26 cellular contexts compared by ENCODE assay signal in genomic region chr6:87759491-87760010, GRCh38.
DNase-seq lines count a peak whose midpoint lies in the region; ATAC-seq, FAIRE-seq and TF ChIP-seq lines count a peak whose summit lies in the region.
"Had no signal": no experiment of that assay in that cellular context is flagged by ENCODE, and none has a peak within 500 bp of the region (broad histone marks: within the 10 kb centered on the region; RNA-seq: fewer than 3 reads in every experiment).

No MANE protein-coding gene starts in this region.

- peaks cover 40% of the 10 kb centered on the region for H3K4me1 Mint-ChIP-seq in stimulated activated memory B cell treated with anti-CD40 and anti-IgM and Interleukin-4, amounts not matched to agents 10 μg/mL and 1 μg/mL and 100 μg/mL, for 72 hours

- peak; percentile 42 for FAIRE-seq in GM18507 (lab: Jason Lieb, UNC)
- FAIRE-seq: colon had no signal

- H3K27ac Mint-ChIP-seq in stimulated activated memory B cell treated with anti-CD40 and anti-IgM and Interleukin-4, amounts not matched to agents 10 μg/mL and 1 μg/mL and 100 μg/mL, for 72 hours, result peak overlapping the region; percentile 49
- H3K27ac Mint-ChIP-seq: activated CD8-positive, alpha-beta T cell treated with anti-CD3 and anti-CD28 coated beads for 36 hours; activated naive CD8-positive, alpha-beta T cell; CD4-positive, alpha-beta T cell; natural killer cell had no signal

- no peak for TF ChIP-seq CTCF in GM10248 (IDR thresholded peaks at IDR 0.05; ENCODE audit: control extremely low read depth, extremely low read depth, low read depth, missing control alignments)

- DNase-seq in GM10248 (ENCODE audit: extremely low spot score) (peak; percentile 34), GM18507 (ENCODE audit: extremely low spot score, insufficient read length, low read depth) (no peak), astrocyte of the hippocampus (ENCODE audit: low read depth, low spot score) (peak; percentile 60), NCI-H1105 treated with DMSO at 0.1 percent for 48 hours (lab: John Stamatoyannopoulos, UW) (no peak)
- DNase-seq: activated CD4-positive, CD25-positive, alpha-beta regulatory T cell treated with anti-CD3 and anti-CD28 coated beads, Interleukin-2, amount 50 U/mL, for 72 hours; activated CD8-positive, alpha-beta T cell treated with anti-CD3 and anti-CD28 coated beads for 36 hours; anterior cingulate cortex; CD4-positive, alpha-beta T cell; effector memory CD4-positive, alpha-beta T cell; foreskin keratinocyte; heart left ventricle; kidney glomerular epithelial cell; lower lobe of right lung; natural killer cell; NCI-H1092 treated with DMSO at 0.1 percent for 48 hours; NCI-H2029; NCI-H526; ovary; RPMI8226; stimulated activated CD4-positive, alpha-beta T cell treated with anti-CD3 and anti-CD28 coated beads, Interleukin-2, amount 100 ng/mL, for 24 hours; trophoblast cell had no signal

- CTCF ChIA-PET in GM10248 (lab: Yijun Ruan, JAX), result interaction anchor here (1.4 kb wide), 1 partner anchor 45 kb away, joined by 3 read pairs; no protein-coding TSS in a partner anchor

- POLR2A ChIA-PET in GM10248 (lab: Yijun Ruan, JAX), result no interaction called here

- no peak for ATAC-seq in stimulated activated memory B cell treated with anti-CD40 and anti-IgM and Interleukin-4, amounts not matched to agents 10 μg/mL and 1 μg/mL and 100 μg/mL, for 72 hours
- no peak for ATAC-seq in HG02588 (IDR thresholded peaks at IDR 0.05; ENCODE audit: unreplicated experiment)
- no peak for ATAC-seq in HG03442 (IDR thresholded peaks at IDR 0.05; ENCODE audit: unreplicated experiment)
- ATAC-seq: activated CD8-positive, alpha-beta T cell treated with anti-CD3 and anti-CD28 coated beads for 36 hours; foreskin keratinocyte; lower lobe of right lung; natural killer cell had no signal

- H3K27me3 Mint-ChIP-seq in stimulated activated memory B cell treated with anti-CD40 and anti-IgM and Interleukin-4, amounts not matched to agents 10 μg/mL and 1 μg/mL and 100 μg/mL, for 72 hours, result no peaks in the 10 kb centered on the region
- H3K27me3 Mint-ChIP-seq: activated CD8-positive, alpha-beta T cell treated with anti-CD3 and anti-CD28 coated beads for 36 hours; activated naive CD8-positive, alpha-beta T cell; CD4-positive, alpha-beta T cell had no signal

- peaks cover 4% of the 10 kb centered on the region for H3K9me3 Mint-ChIP-seq in stimulated activated memory B cell treated with anti-CD40 and anti-IgM and Interleukin-4, amounts not matched to agents 10 μg/mL and 1 μg/mL and 100 μg/mL, for 72 hours
- H3K9me3 Mint-ChIP-seq: activated CD8-positive, alpha-beta T cell treated with anti-CD3 and anti-CD28 coated beads for 36 hours; CD4-positive, alpha-beta T cell; natural killer cell had no signal

- no peak overlapping the region for H3K4me3 Mint-ChIP-seq in stimulated activated memory B cell treated with anti-CD40 and anti-IgM and Interleukin-4, amounts not matched to agents 10 μg/mL and 1 μg/mL and 100 μg/mL, for 72 hours
- H3K4me3 Mint-ChIP-seq: activated CD8-positive, alpha-beta T cell treated with anti-CD3 and anti-CD28 coated beads for 36 hours; activated naive CD8-positive, alpha-beta T cell; CD4-positive, alpha-beta T cell; natural killer cell had no signal

- H3K36me3 Mint-ChIP-seq in stimulated activated memory B cell treated with anti-CD40 and anti-IgM and Interleukin-4, amounts not matched to agents 10 μg/mL and 1 μg/mL and 100 μg/mL, for 72 hours, result peaks cover 6% of the 10 kb centered on the region
- H3K36me3 Mint-ChIP-seq: activated naive CD8-positive, alpha-beta T cell; natural killer cell had no signal

Comparison
In these comparisons a context has a peak if more than half of its experiments do, and no peak if none do; other contexts are left out.
1. DNase-seq: peak in GM10248 (single experiment) and astrocyte of the hippocampus (single experiment); none in GM18507 (single experiment) and NCI-H1105 treated with DMSO at 0.1 percent for 48 hours (single experiment).